ENCODE assay signal across 11 cellular contexts in genomic region chr1:94081566-94082344, GRCh38. TPM values are rescaled to one million over a fixed set of nuclear protein-coding genes. Genes with fewer than 3 reads are reported as not detected.
A peak's percentile ranks its signal among the peaks of the same experiment; 100 is the strongest.
DNase-seq lines count a peak whose midpoint lies in the region; ATAC-seq and TF ChIP-seq lines count a peak whose summit lies in the region.
"Had no signal": no experiment of that assay in that cellular context is flagged by ENCODE, and none has a peak within 500 bp of the region (broad histone marks: within the 10 kb centered on the region; RNA-seq: fewer than 3 reads in every experiment).

No MANE protein-coding gene starts in this region.

- no CpG with 5 or more reads among the region's 7 CpGs for whole genome bisulfite sequencing in neuronal stem cell (ENCODE audit: extremely low coverage in 2 of 2, insufficient read length in 2 of 2, insufficient replicate concordance in 1 of 2), 2 donors

- no peak overlapping the region for H4K8ac ChIP-seq in neuronal stem cell (ENCODE audit: low read depth, low read length)

- H3K9me3 ChIP-seq in neuronal stem cell (replicated peaks in 1 of 2; ENCODE audit: control insufficient read depth in 2 of 2, insufficient read depth in 1 of 2, low read depth in 1 of 2, low read length in 2 of 2) (no peaks in the 10 kb centered on the region), upper lobe of right lung (no peaks in the 10 kb centered on the region)
- H3K9me3 ChIP-seq: SJCRH30 had no signal

- no peak overlapping the region for H3K4ac ChIP-seq in neuronal stem cell (ENCODE audit: low read length)

- H3K27ac ChIP-seq in neuronal stem cell (replicated peaks; ENCODE audit: low read length) = no peak overlapping the region
- no peak overlapping the region for H3K27ac ChIP-seq in upper lobe of right lung
- H3K27ac ChIP-seq: HL-60, SJCRH30 had no signal

- H2AFZ ChIP-seq in neuronal stem cell (ENCODE audit: low read length) = no peak overlapping the region

- H3K36me3 ChIP-seq in neuronal stem cell (replicated peaks in 1 of 2; ENCODE audit: control insufficient read depth in 2 of 2, insufficient read depth in 2 of 2, low read length in 2 of 2) (no peaks in the 10 kb centered on the region), upper lobe of right lung (no peaks in the 10 kb centered on the region)
- H3K36me3 ChIP-seq: SJCRH30 had no signal

- H3K9ac ChIP-seq in neuronal stem cell (ENCODE audit: low read depth, low read length, poor library complexity) = no peak overlapping the region

- no peak overlapping the region for H3K4me2 ChIP-seq in neuronal stem cell (ENCODE audit: insufficient read depth, low read length, poor library complexity, severe bottlenecking)

- no peak overlapping the region for H2BK5ac ChIP-seq in neuronal stem cell (ENCODE audit: low read length)

- H3K18ac ChIP-seq in neuronal stem cell (ENCODE audit: low read length) = peak overlapping the region; percentile 69

- DNase-seq in DMS53 (lab: John Stamatoyannopoulos, UW) (peak; percentile 78), NCI-H2227 treated with DMSO at 0.1 percent for 48 hours (lab: John Stamatoyannopoulos, UW) (peak; percentile 95), cerebellar nuclear complex (lab: John Stamatoyannopoulos, UW) (peak; percentile 23 to 86), neuronal stem cell (ENCODE audit: low spot score) (no peak), upper lobe of right lung (no peak), NCI-H526 treated with DMSO at 0.1 percent for 48 hours (lab: John Stamatoyannopoulos, UW) (no peak), SIG-M5 (lab: John Stamatoyannopoulos, UW) (no peak)
- DNase-seq: activated naive CD8-positive, alpha-beta T cell treated with anti-CD3 and anti-CD28 coated beads, Interleukin-2, amount 50 U/mL, for 24 hours; SJCRH30 had no signal

- H3K27me3 ChIP-seq in neuronal stem cell (ENCODE audit: control insufficient read depth in 3 of 3, insufficient read depth in 3 of 3, low read depth in 1 of 3, low read length in 3 of 3) (no peaks in the 10 kb centered on the region), upper lobe of right lung (no peaks in the 10 kb centered on the region)
- H3K27me3 ChIP-seq: SJCRH30 had no signal

- no peak overlapping the region for H2BK120ac ChIP-seq in neuronal stem cell (ENCODE audit: low read depth, low read length)

- H3K14ac ChIP-seq in neuronal stem cell (ENCODE audit: low read length) = no peak overlapping the region

- H4K91ac ChIP-seq in neuronal stem cell (ENCODE audit: low read depth, low read length, poor library complexity) = no peak overlapping the region

- ATAC-seq in upper lobe of right lung = no peak
- ATAC-seq in GM21360 (IDR thresholded peaks at IDR 0.05; ENCODE audit: unreplicated experiment) = no peak
- ATAC-seq: activated naive CD8-positive, alpha-beta T cell treated with anti-CD3 and anti-CD28 coated beads, Interleukin-2, amount 50 U/mL, for 24 hours had no signal

- H3K4me1 ChIP-seq in neuronal stem cell (ENCODE audit: control insufficient read depth in 2 of 2, insufficient read depth in 1 of 2, low read depth in 1 of 2, low read length in 2 of 2) (peaks cover 17 to 20% of the 10 kb centered on the region in 2 donors), upper lobe of right lung (no peaks in the 10 kb centered on the region)
- H3K4me1 ChIP-seq: SJCRH30 had no signal

- H3K79me1 ChIP-seq in neuronal stem cell (ENCODE audit: low read depth, low read length) = no peaks in the 10 kb centered on the region

- TF ChIP-seq CTCF in upper lobe of right lung (IDR thresholded peaks at IDR 0.05) = no peak

- H2BK12ac ChIP-seq in neuronal stem cell (ENCODE audit: low read length) = no peak overlapping the region

- H3K4me3 ChIP-seq in neuronal stem cell (ENCODE audit: low read length in 2 of 2) (no peak overlapping the region), upper lobe of right lung (no peak overlapping the region)
- H3K4me3 ChIP-seq: SJCRH30 had no signal

- H3K23ac ChIP-seq in neuronal stem cell (ENCODE audit: low read depth, low read length, poor library complexity) = no peak overlapping the region

- no peak overlapping the region for H2BK15ac ChIP-seq in neuronal stem cell (ENCODE audit: low read length)

- H2AK5ac ChIP-seq in neuronal stem cell (ENCODE audit: low read depth, low read length) = no peak overlapping the region

- intact Hi-C loops in upper lobe of right lung (cut with DNase I) = no loop called here

RNA-seq across cellular contexts. Expression of gene ABCA4, which starts 39.2 kb away (rescaled TPM):
- 0.71 TPM for polyA plus RNA-seq in neuronal stem cell (2013, experiment 1 of 2)
- polyA plus RNA-seq in neuronal stem cell (2013, experiment 2 of 2) = 0.66 TPM
- 1.4 TPM for total RNA-seq in upper lobe of right lung

Comparison
In these comparisons a context has a peak if more than half of its experiments do, and no peak if none do; other contexts are left out.
1. DNase-seq: peak in DMS53 (single experiment), NCI-H2227 treated with DMSO at 0.1 percent for 48 hours (single experiment) and cerebellar nuclear complex (2 of 2); none in neuronal stem cell (single experiment), upper lobe of right lung (single experiment), NCI-H526 treated with DMSO at 0.1 percent for 48 hours (single experiment) and SIG-M5 (single experiment).